Comparison of ENCODE assay signal across 8 cellular contexts in the genomic region with DNA sequence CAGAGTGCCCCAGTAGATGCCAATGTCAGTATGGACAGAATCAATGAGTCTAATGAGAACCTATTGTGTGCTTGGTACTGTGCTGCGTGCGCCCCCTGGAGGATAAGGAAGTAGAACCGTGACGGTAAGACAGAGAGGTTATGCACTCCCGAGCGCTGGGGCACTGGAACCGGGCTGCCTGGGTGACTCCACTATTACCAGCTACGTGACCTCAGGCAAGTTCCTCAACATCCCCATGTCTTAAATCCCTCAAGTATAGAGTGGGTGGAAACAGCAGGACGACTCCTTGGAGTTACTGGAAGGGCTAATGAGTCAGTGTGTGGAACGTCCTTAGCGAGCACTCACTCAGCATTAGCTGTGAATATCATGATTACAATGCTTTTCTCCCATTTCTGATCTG. TPM values are rescaled to one million over a fixed set of nuclear protein-coding genes. Genes with fewer than 3 reads are reported as not detected.
A peak's percentile ranks its signal among the peaks of the same experiment; 100 is the strongest.
DNase-seq lines count a peak whose midpoint lies in the region; ATAC-seq and TF ChIP-seq lines count a peak whose summit lies in the region.

No MANE protein-coding gene starts in this region.

- intact Hi-C loops in CD4-positive, alpha-beta memory T cell (cut with micrococcal nuclease), result no loop called here

- no peak overlapping the region for H3K27ac ChIP-seq in CD4-positive, alpha-beta memory T cell (ENCODE audit: low read depth, low read length)

- no peak overlapping the region for H3K27ac Mint-ChIP-seq in CD4-positive, alpha-beta memory T cell
- H3K27ac Mint-ChIP-seq in progenitor cell of endocrine pancreas, result no peak overlapping the region

- ATAC-seq in GM19467 (IDR thresholded peaks at IDR 0.05; ENCODE audit: unreplicated experiment) (peak; percentile 56), HG02763 (IDR thresholded peaks at IDR 0.05; ENCODE audit: unreplicated experiment) (no peak), GM21825 (IDR thresholded peaks at IDR 0.05; ENCODE audit: unreplicated experiment) (no peak)

- H3K36me3 ChIP-seq in CD4-positive, alpha-beta memory T cell (ENCODE audit: insufficient read depth, low read length), result no peaks in the 10 kb centered on the region

- H3K4me1 ChIP-seq in CD4-positive, alpha-beta memory T cell (ENCODE audit: insufficient read depth, low read length), result no peaks in the 10 kb centered on the region

- peaks cover 0 to 4% (median 4%) of the 10 kb centered on the region in 4 donors for H3K4me1 Mint-ChIP-seq in CD4-positive, alpha-beta memory T cell
- no peaks in the 10 kb centered on the region for H3K4me1 Mint-ChIP-seq in progenitor cell of endocrine pancreas (ENCODE audit: low read depth)

- TF ChIP-seq CTCF in epithelial cell of esophagus (IDR thresholded peaks at IDR 0.05; ENCODE audit: insufficient read depth, low read depth, low read length, missing control alignments), result peak; percentile 73
- TF ChIP-seq CTCF in progenitor cell of endocrine pancreas (IDR thresholded peaks at IDR 0.05; ENCODE audit: unreplicated experiment), result peak; percentile 60

- POLR2A ChIA-PET in CD4-positive, alpha-beta memory T cell (lab: Charles Lee; ENCODE audit: partially characterized antibody), result no interaction called here

- peaks cover 6 to 8% of the 10 kb centered on the region in 2 donors for H3K27me3 Mint-ChIP-seq in CD4-positive, alpha-beta memory T cell
- H3K27me3 Mint-ChIP-seq in progenitor cell of endocrine pancreas, result no peaks in the 10 kb centered on the region

- no peaks in the 10 kb centered on the region for H3K9me3 ChIP-seq in CD4-positive, alpha-beta memory T cell (ENCODE audit: control insufficient read depth in 1 of 2, low read length in 2 of 2)

- no peaks in the 10 kb centered on the region for H3K27me3 ChIP-seq in CD4-positive, alpha-beta memory T cell (ENCODE audit: insufficient read depth, low read length)

- no peak overlapping the region for H3K4me3 ChIP-seq in CD4-positive, alpha-beta memory T cell (ENCODE audit: low read length in 2 of 2)
- no peak overlapping the region for H3K4me3 ChIP-seq in epithelial cell of esophagus (ENCODE audit: low read length)

- DNase-seq in CD4-positive, alpha-beta memory T cell, result peak; percentile 32 to 51 (median 39)
- DNase-seq in NAMALWA (ENCODE audit: low spot score) (peak; percentile 75), epithelial cell of esophagus (ENCODE audit: low read depth) (peak; percentile 73), progenitor cell of endocrine pancreas (ENCODE audit: low spot score, unreplicated experiment) (peak; percentile 18)
- DNase-seq in activated CD4-positive, alpha-beta T cell treated with anti-CD3 and anti-CD28 coated beads, Interleukin-2, amount 50 U/mL, for 24 hours (ENCODE audit: low read depth in 1 of 2, low spot score in 1 of 2), result peak; percentile 9 to 23

- peak overlapping the region in 1 of 8 donors; percentile 62 for H3K4me3 Mint-ChIP-seq in CD4-positive, alpha-beta memory T cell
- H3K4me3 Mint-ChIP-seq in progenitor cell of endocrine pancreas (ENCODE audit: low read depth), result no peak overlapping the region

- no peaks in the 10 kb centered on the region for H3K36me3 Mint-ChIP-seq in CD4-positive, alpha-beta memory T cell
- H3K36me3 Mint-ChIP-seq in progenitor cell of endocrine pancreas (ENCODE audit: insufficient read depth), result peaks cover 2% of the 10 kb centered on the region

- CTCF ChIA-PET in CD4-positive, alpha-beta memory T cell (lab: Charles Lee; ENCODE audit: partially characterized antibody), result interaction anchor here (0.9 to 1.8 kb wide), 3 partner anchors 13 to 23 kb away, joined by 3 to 6 read pairs (median 4); no protein-coding TSS in a partner anchor

- H3K9me3 Mint-ChIP-seq in CD4-positive, alpha-beta memory T cell, result no peaks in the 10 kb centered on the region
- no peaks in the 10 kb centered on the region for H3K9me3 Mint-ChIP-seq in progenitor cell of endocrine pancreas (ENCODE audit: low read depth)

RNA-seq across cellular contexts. Expression of gene CHST4, which starts 16.2 kb away (rescaled TPM):
- not detected for total RNA-seq in CD4-positive, alpha-beta memory T cell
- not detected for polyA plus RNA-seq in CD4-positive, alpha-beta memory T cell
- 0.16 TPM in 1 of 2 replicates, not detected in the other for total RNA-seq in progenitor cell of endocrine pancreas

RNA-seq across cellular contexts. Expression of gene TAT, which starts 34.5 kb away (rescaled TPM):
- total RNA-seq in CD4-positive, alpha-beta memory T cell, result not detected
- polyA plus RNA-seq in CD4-positive, alpha-beta memory T cell, result not detected
- not detected in 2 replicates for total RNA-seq in progenitor cell of endocrine pancreas

RNA-seq across cellular contexts. Expression of gene ZNF19, which starts 53.3 kb away (rescaled TPM):
- total RNA-seq in CD4-positive, alpha-beta memory T cell, result 1 to 10 TPM; 8.1 to 9.3 TPM
- 1 to 10 TPM in 1 of 2 donors, under 1 TPM in 1; 1.00 to 1.8 TPM for polyA plus RNA-seq in CD4-positive, alpha-beta memory T cell
- total RNA-seq in progenitor cell of endocrine pancreas, result 15.7 and 17.1 TPM in 2 replicates

Comparison
In these comparisons a context has a peak if more than half of its experiments do, and no peak if none do; other contexts are left out.
1. DNase-seq: peak in every context shown above with its lines; median percentile 75 in NAMALWA; 73 in epithelial cell of esophagus; 39 in CD4-positive, alpha-beta memory T cell; 18 in progenitor cell of endocrine pancreas; 16 in activated CD4-positive, alpha-beta T cell treated with anti-CD3 and anti-CD28 coated beads, Interleukin-2, amount 50 U/mL, for 24 hours.